8 cellular contexts compared by ENCODE assay signal in the genomic region with DNA sequence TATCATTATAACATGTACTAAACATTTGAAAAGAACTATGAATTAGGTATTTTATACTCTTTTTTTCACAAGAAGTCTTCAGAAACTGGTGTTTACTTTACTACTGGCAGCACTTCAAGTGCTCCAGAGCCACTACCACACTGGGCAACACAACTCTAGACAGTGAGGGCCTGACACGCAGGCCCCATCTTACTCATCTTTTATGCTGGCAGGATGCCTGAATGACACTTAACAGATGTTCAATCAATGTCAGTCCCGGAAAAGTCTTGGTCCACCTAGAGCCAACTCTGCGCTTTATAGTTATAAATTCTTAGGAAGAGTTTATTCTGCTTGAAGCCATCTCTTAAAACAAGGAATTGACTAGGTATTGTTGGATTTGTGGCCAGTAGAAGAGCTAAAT. TPM values are rescaled to one million over a fixed set of nuclear protein-coding genes. Genes with fewer than 3 reads are reported as not detected.
DNase-seq lines count a peak whose midpoint lies in the region; ATAC-seq and TF ChIP-seq lines count a peak whose summit lies in the region.

No MANE protein-coding gene starts in this region.

- DNase-seq in activated CD8-positive, alpha-beta memory T cell treated with anti-CD3 and anti-CD28 coated beads, Interleukin-2, amount 10 ng/mL, durations not matched to agents 7 days and 5 days, result peak; percentile 79
- no peak for DNase-seq in activated CD8-positive, alpha-beta memory T cell treated with anti-CD3 and anti-CD28 coated beads, Interleukin-2, amount 50 U/mL, for 48 hours
- DNase-seq in RKO (ENCODE audit: low spot score) (peak; percentile 43), DMS153 (lab: John Stamatoyannopoulos, UW) (no peak), GM20000 (ENCODE audit: low spot score) (no peak)
- DNase-seq in effector CD4-positive, alpha-beta T cell, result peak; percentile 22
- no peak for DNase-seq in stimulated activated naive B cell treated with anti-CD40 and anti-IgM and Interleukin-4, amounts not matched to agents 10 μg/mL and 1 μg/mL and 100 μg/mL, for 72 hours

- H3K27me3 Mint-ChIP-seq in activated CD8-positive, alpha-beta memory T cell treated with anti-CD3 and anti-CD28 coated beads, Interleukin-2, amount 10 ng/mL, durations not matched to agents 7 days and 5 days, result no peaks in the 10 kb centered on the region
- no peaks in the 10 kb centered on the region for H3K27me3 Mint-ChIP-seq in stimulated activated naive B cell treated with anti-CD40 and anti-IgM and Interleukin-4, amounts not matched to agents 10 μg/mL and 1 μg/mL and 100 μg/mL, for 72 hours

- H3K9me3 Mint-ChIP-seq in activated CD8-positive, alpha-beta memory T cell treated with anti-CD3 and anti-CD28 coated beads, Interleukin-2, amount 10 ng/mL, durations not matched to agents 7 days and 5 days (ENCODE audit: low read depth), result no peaks in the 10 kb centered on the region
- H3K9me3 Mint-ChIP-seq in stimulated activated naive B cell treated with anti-CD40 and anti-IgM and Interleukin-4, amounts not matched to agents 10 μg/mL and 1 μg/mL and 100 μg/mL, for 72 hours, result peaks cover 2 to 4% of the 10 kb centered on the region in 2 donors

- peak; percentile 71 for ATAC-seq in activated CD8-positive, alpha-beta memory T cell treated with anti-CD3 and anti-CD28 coated beads, Interleukin-2, amount 10 ng/mL, durations not matched to agents 7 days and 5 days
- no peak for ATAC-seq in stimulated activated naive B cell treated with anti-CD40 and anti-IgM and Interleukin-4, amounts not matched to agents 10 μg/mL and 1 μg/mL and 100 μg/mL, for 72 hours (replicated peaks)
- no peak for ATAC-seq in GM21360 (IDR thresholded peaks at IDR 0.05; ENCODE audit: unreplicated experiment)

- TF ChIP-seq CTCF in GM20000 (IDR thresholded peaks at IDR 0.05; ENCODE audit: extremely low read depth, missing control alignments), result no peak

- H3K27ac Mint-ChIP-seq in activated CD8-positive, alpha-beta memory T cell treated with anti-CD3 and anti-CD28 coated beads, Interleukin-2, amount 10 ng/mL, durations not matched to agents 7 days and 5 days, result peak overlapping the region; percentile 90
- H3K27ac Mint-ChIP-seq in stimulated activated naive B cell treated with anti-CD40 and anti-IgM and Interleukin-4, amounts not matched to agents 10 μg/mL and 1 μg/mL and 100 μg/mL, for 72 hours, result peak overlapping the region; percentile 89

- peak overlapping the region; percentile 5 for H3K4me3 Mint-ChIP-seq in activated CD8-positive, alpha-beta memory T cell treated with anti-CD3 and anti-CD28 coated beads, Interleukin-2, amount 10 ng/mL, durations not matched to agents 7 days and 5 days
- H3K4me3 Mint-ChIP-seq in stimulated activated naive B cell treated with anti-CD40 and anti-IgM and Interleukin-4, amounts not matched to agents 10 μg/mL and 1 μg/mL and 100 μg/mL, for 72 hours, result no peak overlapping the region

- H3K36me3 Mint-ChIP-seq in activated CD8-positive, alpha-beta memory T cell treated with anti-CD3 and anti-CD28 coated beads, Interleukin-2, amount 10 ng/mL, durations not matched to agents 7 days and 5 days, result peaks cover 36% of the 10 kb centered on the region
- H3K36me3 Mint-ChIP-seq in stimulated activated naive B cell treated with anti-CD40 and anti-IgM and Interleukin-4, amounts not matched to agents 10 μg/mL and 1 μg/mL and 100 μg/mL, for 72 hours, result peaks cover 36 to 44% of the 10 kb centered on the region in 2 donors

- CTCF ChIA-PET in activated CD8-positive, alpha-beta memory T cell treated with anti-CD3 and anti-CD28 coated beads, Interleukin-2, amount 10 ng/mL, durations not matched to agents 7 days and 5 days (lab: Charles Lee), result interaction anchor here (1.2 to 10.4 kb wide), 6 partner anchors 11 to 79 kb away, joined by 3 to 122 read pairs (median 10); no protein-coding TSS in a partner anchor

- H3K4me1 Mint-ChIP-seq in activated CD8-positive, alpha-beta memory T cell treated with anti-CD3 and anti-CD28 coated beads, Interleukin-2, amount 10 ng/mL, durations not matched to agents 7 days and 5 days, result peaks cover 91% of the 10 kb centered on the region
- H3K4me1 Mint-ChIP-seq in stimulated activated naive B cell treated with anti-CD40 and anti-IgM and Interleukin-4, amounts not matched to agents 10 μg/mL and 1 μg/mL and 100 μg/mL, for 72 hours, result peaks cover 57 to 88% of the 10 kb centered on the region in 2 donors

RNA-seq across cellular contexts. Expression of gene WIPF1, which starts 8.7 kb away (rescaled TPM):
- 100 to 1,000 TPM; 465 to 588 TPM for total RNA-seq in activated CD8-positive, alpha-beta memory T cell treated with anti-CD3 and anti-CD28 coated beads, Interleukin-2, amount 10 ng/mL, durations not matched to agents 7 days and 5 days

Comparison
In these comparisons a context has a peak if more than half of its experiments do, and no peak if none do; other contexts are left out.
1. DNase-seq: peak in activated CD8-positive, alpha-beta memory T cell treated with anti-CD3 and anti-CD28 coated beads, Interleukin-2, amount 10 ng/mL, durations not matched to agents 7 days and 5 days (single experiment), RKO (single experiment) and effector CD4-positive, alpha-beta T cell (single experiment); none in activated CD8-positive, alpha-beta memory T cell treated with anti-CD3 and anti-CD28 coated beads, Interleukin-2, amount 50 U/mL, for 48 hours (single experiment), stimulated activated naive B cell treated with anti-CD40 and anti-IgM and Interleukin-4, amounts not matched to agents 10 μg/mL and 1 μg/mL and 100 μg/mL, for 72 hours (single experiment), DMS153 (single experiment) and GM20000 (single experiment).